In the genomic region with DNA sequence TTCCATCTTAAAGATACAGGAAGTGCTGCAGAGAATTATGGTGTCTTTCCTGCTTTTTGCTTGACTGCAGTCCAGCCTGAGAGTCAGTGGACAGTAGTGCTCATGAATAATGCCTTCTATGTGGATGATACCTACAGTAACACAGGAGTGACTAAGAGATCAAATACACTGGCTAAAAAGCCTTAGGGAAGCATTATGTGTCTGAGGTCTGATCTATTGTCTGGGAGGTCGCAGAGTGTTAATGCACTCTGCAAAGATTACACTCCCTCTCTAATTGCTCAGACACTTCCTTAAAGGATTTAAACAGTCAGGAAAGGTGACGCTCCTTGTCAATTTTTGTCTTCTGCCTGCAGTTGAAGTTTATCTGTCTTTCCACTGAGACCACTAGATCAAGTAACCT, we compare ENCODE assay signal across 30 cellular contexts.
DNase-seq lines count a peak whose midpoint lies in the region; ATAC-seq and TF ChIP-seq lines count a peak whose summit lies in the region.
"Had no signal": no experiment of that assay in that cellular context is flagged by ENCODE, and none has a peak within 500 bp of the region (broad histone marks: within the 10 kb centered on the region; RNA-seq: fewer than 3 reads in every experiment).

No MANE protein-coding gene starts in this region.

- no peak for TF ChIP-seq CTCF in RWPE2 (IDR thresholded peaks at IDR 0.05; ENCODE audit: poor library complexity, severe bottlenecking)

- ATAC-seq in RWPE2 (ENCODE audit: low read depth) = peak; percentile 57; the same call in 1 of the 3 replicates
- ATAC-seq: HCT116, mucosa of descending colon, right cardiac atrium had no signal

- H3K4me1 ChIP-seq in RWPE2 (ENCODE audit: insufficient read depth, poor library complexity, severe bottlenecking) = no peaks in the 10 kb centered on the region
- H3K4me1 ChIP-seq: parathyroid adenoma, thyroid gland had no signal

- no peaks in the 10 kb centered on the region for H3K9me3 Mint-ChIP-seq in activated CD4-positive, alpha-beta T cell treated with anti-CD3 and anti-CD28 coated beads, Interleukin-2, amount 10 ng/mL, durations not matched to agents 24 days and 14 days
- H3K9me3 Mint-ChIP-seq: T-helper 1 cell treated with Interleukin-12 subunit alpha and Interleukin-12 subunit beta and Interleukin-4 antibody, amounts not matched to agents 30 μg/mL and 1 μg/mL, for 36 hours had no signal

- H3K27me3 ChIP-seq in RWPE2 (ENCODE audit: insufficient read depth, poor library complexity, severe bottlenecking) = no peaks in the 10 kb centered on the region
- H3K27me3 ChIP-seq: ascending aorta, cardiac muscle cell, thyroid gland, vagina had no signal

- no peaks in the 10 kb centered on the region for H3K4me1 Mint-ChIP-seq in activated CD4-positive, alpha-beta T cell treated with anti-CD3 and anti-CD28 coated beads, Interleukin-2, amount 10 ng/mL, durations not matched to agents 24 days and 14 days

- H3K4me3 ChIP-seq in RWPE2 (ENCODE audit: severe bottlenecking) = no peak overlapping the region
- H3K4me3 ChIP-seq: ascending aorta, cardiac muscle cell, lung, mucosa of descending colon, thyroid gland, vagina had no signal

- H3K4me3 Mint-ChIP-seq in activated CD4-positive, alpha-beta T cell treated with anti-CD3 and anti-CD28 coated beads, Interleukin-2, amount 10 ng/mL, durations not matched to agents 24 days and 14 days = no peak overlapping the region
- H3K4me3 Mint-ChIP-seq: T-helper 1 cell treated with Interleukin-12 subunit alpha and Interleukin-12 subunit beta and Interleukin-4 antibody, amounts not matched to agents 30 μg/mL and 1 μg/mL, for 36 hours had no signal

- H3K36me3 ChIP-seq in RWPE2 (ENCODE audit: low read depth) = no peaks in the 10 kb centered on the region
- H3K36me3 ChIP-seq: ascending aorta, cardiac muscle cell, thyroid gland, vagina had no signal

- peak; percentile 42 for DNase-seq in NCI-H82 (lab: John Stamatoyannopoulos, UW)
- no peak for DNase-seq in NCI-H82 treated with DMSO at 0.1 percent for 48 hours (lab: John Stamatoyannopoulos, UW; ENCODE audit: unreplicated experiment)
- DNase-seq in RWPE2 (ENCODE audit: low spot score) = no peak
- DNase-seq in islet precursor cell = peak; percentile 55
- DNase-seq in renal cortical epithelial cell (ENCODE audit: low read depth) = peak; percentile 3
- DNase-seq in DMS79 treated with DMSO at 0.1 percent for 48 hours (lab: John Stamatoyannopoulos, UW) = no peak
- DNase-seq in activated CD4-positive, alpha-beta T cell treated with anti-CD3 and anti-CD28 coated beads, Interleukin-2, amount 10 ng/mL, durations not matched to agents 24 days and 14 days = no peak
- no peak for DNase-seq in GDM1 (lab: John Stamatoyannopoulos, UW)
- DNase-seq: activated CD4-positive, alpha-beta T cell treated with anti-CD3 and anti-CD28 coated beads, Interleukin-2, amount 50 U/mL, for 48 hours; activated T-cell treated with anti-CD3 and anti-CD28 coated beads, Interleukin-2, amount 50 U/mL, for 48 hours; COR-L47; Kasumi-1; kidney; mucosa of descending colon; NCI-H1694 treated with DMSO at 0.1 percent for 48 hours; NCI-H226; NCI-H526 treated with DMSO at 0.1 percent for 48 hours; right cardiac atrium; stimulated activated CD4-positive, alpha-beta T cell treated with anti-CD3 and anti-CD28 coated beads, Interleukin-2, amount 100 ng/mL, for 48 hours; thyroid gland had no signal

- no peak overlapping the region for H3K27ac ChIP-seq in RWPE2 (ENCODE audit: poor library complexity, severe bottlenecking)
- H3K27ac ChIP-seq: ascending aorta, C4-2B, cardiac muscle cell, epithelial cell of prostate, parathyroid adenoma, RWPE1, thyroid gland, vagina had no signal

- intact Hi-C loops in activated CD4-positive, alpha-beta T cell treated with anti-CD3 and anti-CD28 coated beads, Interleukin-2, amount 10 ng/mL, durations not matched to agents 24 days and 14 days (cut with micrococcal nuclease) = no loop called here

- H3K9me3 ChIP-seq in RWPE2 (ENCODE audit: severe bottlenecking) = no peaks in the 10 kb centered on the region
- H3K9me3 ChIP-seq: mucosa of descending colon, thyroid gland, vagina had no signal

- peaks cover 3% of the 10 kb centered on the region for H3K36me3 Mint-ChIP-seq in activated CD4-positive, alpha-beta T cell treated with anti-CD3 and anti-CD28 coated beads, Interleukin-2, amount 10 ng/mL, durations not matched to agents 24 days and 14 days (ENCODE audit: low read depth)

- no peaks in the 10 kb centered on the region for H3K27me3 Mint-ChIP-seq in activated CD4-positive, alpha-beta T cell treated with anti-CD3 and anti-CD28 coated beads, Interleukin-2, amount 10 ng/mL, durations not matched to agents 24 days and 14 days

- no peak overlapping the region for H3K27ac Mint-ChIP-seq in activated CD4-positive, alpha-beta T cell treated with anti-CD3 and anti-CD28 coated beads, Interleukin-2, amount 10 ng/mL, durations not matched to agents 24 days and 14 days
- H3K27ac Mint-ChIP-seq: T-helper 1 cell treated with Interleukin-12 subunit alpha and Interleukin-12 subunit beta and Interleukin-4 antibody, amounts not matched to agents 30 μg/mL and 1 μg/mL, for 36 hours had no signal

Comparison
In these comparisons a context has a peak if more than half of its experiments do, and no peak if none do; other contexts are left out.
1. DNase-seq: peak in NCI-H82 (single experiment), islet precursor cell (single experiment) and renal cortical epithelial cell (single experiment); none in NCI-H82 treated with DMSO at 0.1 percent for 48 hours (single experiment), RWPE2 (single experiment), DMS79 treated with DMSO at 0.1 percent for 48 hours (single experiment), activated CD4-positive, alpha-beta T cell treated with anti-CD3 and anti-CD28 coated beads, Interleukin-2, amount 10 ng/mL, durations not matched to agents 24 days and 14 days (single experiment) and GDM1 (single experiment).